17 cellular contexts compared by ENCODE assay signal in genomic region chr2:216624251-216624650, GRCh38. TPM values are rescaled to one million over a fixed set of nuclear protein-coding genes. Genes with fewer than 3 reads are reported as not detected.
A peak's percentile ranks its signal among the peaks of the same experiment; 100 is the strongest.
DNase-seq lines count a peak whose midpoint lies in the region; ATAC-seq and TF ChIP-seq lines count a peak whose summit lies in the region.
"Had no signal": no experiment of that assay in that cellular context is flagged by ENCODE, and none has a peak within 500 bp of the region (broad histone marks: within the 10 kb centered on the region; RNA-seq: fewer than 3 reads in every experiment).

No MANE protein-coding gene starts in this region.

- H3K79me2 ChIP-seq in DOHH2 (ENCODE audit: control insufficient read depth, low read length): no peaks in the 10 kb centered on the region

- 0 out of 2 replicates have a peak overlapping the region, but pooled peaks have one; percentile 2 for H3K4me2 ChIP-seq in DOHH2 (ENCODE audit: low read length)

- CTCF ChIA-PET in CD8-positive, alpha-beta memory T cell (lab: Charles Lee): no interaction called here

- H3K4me1 Mint-ChIP-seq in CD8-positive, alpha-beta memory T cell: peaks cover 0 to 4% (median 0%) of the 10 kb centered on the region in 3 donors
- H3K4me1 Mint-ChIP-seq: IgD-negative memory B cell had no signal

- H3K4me3 ChIP-seq in DOHH2 (ENCODE audit: low read length): no peak overlapping the region
- H3K4me3 ChIP-seq in CD8-positive, alpha-beta memory T cell (ENCODE audit: low read length): no peak overlapping the region

- H3F3A ChIP-seq in DOHH2 (ENCODE audit: control insufficient read depth, insufficient read depth): no peaks in the 10 kb centered on the region

- DNase-seq in kidney tubule cell (ENCODE audit: low spot score): peak; percentile 52
- DNase-seq in CD8-positive, alpha-beta memory T cell: no peak
- no peak for DNase-seq in activated CD4-positive, alpha-beta T cell treated with anti-CD3 and anti-CD28 coated beads, Interleukin-2, amount 50 U/mL, for 48 hours
- DNase-seq in dedifferentiated amniotic fluid mesenchymal stem cell (ENCODE audit: extremely low spot score): no peak
- DNase-seq: BE2C; Caco-2; CD8-positive, alpha-beta T cell; DMS 273 treated with DMSO at 0.1 percent for 48 hours; DMS79; GDM1; HCEC 1CT; HFFc6 had no signal

- no peak overlapping the region for H3K27ac Mint-ChIP-seq in CD8-positive, alpha-beta memory T cell
- H3K27ac Mint-ChIP-seq: CD14-positive monocyte; CD8-positive, alpha-beta T cell; HFFc6; IgD-negative memory B cell had no signal

- peaks cover 4% of the 10 kb centered on the region for H3K27me3 ChIP-seq in DOHH2 (ENCODE audit: control insufficient read depth, low read length)
- no peaks in the 10 kb centered on the region for H3K27me3 ChIP-seq in CD8-positive, alpha-beta memory T cell (ENCODE audit: insufficient read depth, low read length, poor library complexity, severe bottlenecking)
- H3K27me3 ChIP-seq: BE2C had no signal

- no peaks in the 10 kb centered on the region for H3K9me2 ChIP-seq in DOHH2 (replicated peaks; ENCODE audit: control insufficient read depth, low read length)

- no peaks in the 10 kb centered on the region for H3K36me3 Mint-ChIP-seq in CD8-positive, alpha-beta memory T cell
- H3K36me3 Mint-ChIP-seq: CD14-positive monocyte; CD8-positive, alpha-beta T cell; IgD-negative memory B cell had no signal

- POLR2A ChIA-PET in CD8-positive, alpha-beta memory T cell (lab: Charles Lee): no interaction called here

- H3K27ac ChIP-seq in DOHH2 (ENCODE audit: low read depth, low read length): no peak overlapping the region
- H3K27ac ChIP-seq in VCaP: peak overlapping the region; percentile 94; the same call in 1 of the 2 replicates
- H3K27ac ChIP-seq in CD8-positive, alpha-beta memory T cell (ENCODE audit: low read depth, low read length): no peak overlapping the region

- no peak for ATAC-seq in GM18502 (IDR thresholded peaks at IDR 0.05; ENCODE audit: poor library complexity, unreplicated experiment)
- ATAC-seq: CD8-positive, alpha-beta T cell had no signal

- H3K9me3 Mint-ChIP-seq in CD8-positive, alpha-beta memory T cell: no peaks in the 10 kb centered on the region
- H3K9me3 Mint-ChIP-seq: CD8-positive, alpha-beta T cell; HFFc6 had no signal

- H3K4me1 ChIP-seq in DOHH2 (ENCODE audit: control insufficient read depth, low read length): peaks cover 53% of the 10 kb centered on the region
- no peaks in the 10 kb centered on the region for H3K4me1 ChIP-seq in CD8-positive, alpha-beta memory T cell (ENCODE audit: insufficient read depth, low read length)

- H3K9me3 ChIP-seq in DOHH2 (ENCODE audit: control insufficient read depth, insufficient read depth, low read length): no peaks in the 10 kb centered on the region
- no peaks in the 10 kb centered on the region for H3K9me3 ChIP-seq in CD8-positive, alpha-beta memory T cell (ENCODE audit: low read length)
- H3K9me3 ChIP-seq: BE2C, Caco-2 had no signal

- TF ChIP-seq CTCF in DOHH2 (IDR thresholded peaks at IDR 0.05; ENCODE audit: low read depth, low read length, poor library complexity, severe bottlenecking): no peak
- no peak for TF ChIP-seq CTCF in VCaP (conservative IDR thresholded peaks at IDR 0.05)

- H3K36me3 ChIP-seq in DOHH2 (ENCODE audit: control insufficient read depth, low read length): no peaks in the 10 kb centered on the region
- H3K36me3 ChIP-seq in CD8-positive, alpha-beta memory T cell (ENCODE audit: insufficient read depth, low read length): no peaks in the 10 kb centered on the region
- H3K36me3 ChIP-seq: BE2C had no signal

- H3K27me3 Mint-ChIP-seq in CD8-positive, alpha-beta memory T cell: peaks cover 0 to 7% of the 10 kb centered on the region in 2 donors

- no peaks in the 10 kb centered on the region for H4K20me1 ChIP-seq in DOHH2 (ENCODE audit: control insufficient read depth, insufficient read depth, low read depth, low read length)

- no peak overlapping the region for H3K4me3 Mint-ChIP-seq in CD8-positive, alpha-beta memory T cell
- H3K4me3 Mint-ChIP-seq: CD14-positive monocyte; CD8-positive, alpha-beta T cell; HFFc6 had no signal

RNA-seq across cellular contexts. Expression of gene IGFBP2, which starts 9.0 kb away (rescaled TPM):
- 1 to 10 TPM in 1 of 2 experiments, under 1 TPM in 1; 0.84 to 1.1 TPM for total RNA-seq in CD8-positive, alpha-beta memory T cell
- polyA plus RNA-seq in CD8-positive, alpha-beta memory T cell: 1.2 TPM
- polyA plus RNA-seq: CD14-positive monocyte, IgD-negative memory B cell had no signal
